Comparison of ENCODE assay signal across 8 cellular contexts in the genomic region with DNA sequence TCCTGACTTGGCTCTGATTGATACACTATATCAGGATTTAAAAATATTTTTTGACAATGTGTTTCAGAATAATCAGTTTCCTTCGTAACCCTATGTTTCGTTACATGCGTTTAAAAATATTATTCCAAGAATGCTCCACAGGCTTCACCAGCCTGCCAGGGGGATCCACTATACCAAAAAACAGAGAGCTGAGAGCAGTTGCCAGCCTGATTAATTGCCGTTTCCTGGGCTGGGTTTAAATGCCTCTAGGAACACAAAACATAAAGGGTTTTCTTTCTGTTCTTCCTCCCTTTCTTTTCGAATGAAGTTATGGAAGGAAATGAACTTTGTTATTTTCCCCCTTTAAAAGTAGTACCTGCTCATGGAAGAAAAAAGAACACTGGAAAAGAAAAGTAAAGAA. TPM values are rescaled to one million over a fixed set of nuclear protein-coding genes. Genes with fewer than 3 reads are reported as not detected.
DNase-seq lines count a peak whose midpoint lies in the region; ATAC-seq and TF ChIP-seq lines count a peak whose summit lies in the region.

No MANE protein-coding gene starts in this region.

- H3K27me3 ChIP-seq in adipocyte (replicated peaks; ENCODE audit: control insufficient read depth, insufficient read depth, low read length) = no peaks in the 10 kb centered on the region
- H3K27me3 ChIP-seq in liver (ENCODE audit: control insufficient read depth in 4 of 4, insufficient read depth in 4 of 4, low read length in 3 of 4) = no peaks in the 10 kb centered on the region
- no peaks in the 10 kb centered on the region for H3K27me3 ChIP-seq in thoracic aorta (replicated peaks; ENCODE audit: insufficient read depth)

- no peaks in the 10 kb centered on the region for H3K36me3 Mint-ChIP-seq in activated CD8-positive, alpha-beta memory T cell treated with anti-CD3 and anti-CD28 coated beads, Interleukin-2, amount 10 ng/mL, durations not matched to agents 7 days and 5 days

- CTCF ChIA-PET in activated CD8-positive, alpha-beta memory T cell treated with anti-CD3 and anti-CD28 coated beads, Interleukin-2, amount 10 ng/mL, durations not matched to agents 7 days and 5 days (lab: Charles Lee) = interaction anchor here (1.0 to 9.4 kb wide), 7 partner anchors 9 to 93 kb away, joined by 3 to 210 read pairs (median 18); no protein-coding TSS in a partner anchor

- no peaks in the 10 kb centered on the region for H3K27me3 Mint-ChIP-seq in activated CD8-positive, alpha-beta memory T cell treated with anti-CD3 and anti-CD28 coated beads, Interleukin-2, amount 10 ng/mL, durations not matched to agents 7 days and 5 days

- H3K9ac ChIP-seq in adipocyte (ENCODE audit: low read length) (peak overlapping the region; percentile 36), liver (ENCODE audit: low read depth in 1 of 2, low read length in 2 of 2) (peak overlapping the region in 1 of 2 donors; percentile 36)

- WGBS in liver = 75% methylated on average over 5 of the region's 5 CpGs

- H3K36me3 ChIP-seq in adipocyte (ENCODE audit: control insufficient read depth, insufficient read depth, low read length, severe bottlenecking) = no peaks in the 10 kb centered on the region
- H3K36me3 ChIP-seq in liver (ENCODE audit: control insufficient read depth in 4 of 4, insufficient read depth in 3 of 4, low read depth in 1 of 4, low read length in 3 of 4) = no peaks in the 10 kb centered on the region
- H3K36me3 ChIP-seq in thoracic aorta = no peaks in the 10 kb centered on the region

- H3K27ac Mint-ChIP-seq in activated CD8-positive, alpha-beta memory T cell treated with anti-CD3 and anti-CD28 coated beads, Interleukin-2, amount 10 ng/mL, durations not matched to agents 7 days and 5 days = peak overlapping the region; percentile 87

- TF ChIP-seq RAD21 in liver (IDR thresholded peaks at IDR 0.05) = no peak

- no peaks in the 10 kb centered on the region for H3K9me3 Mint-ChIP-seq in activated CD8-positive, alpha-beta memory T cell treated with anti-CD3 and anti-CD28 coated beads, Interleukin-2, amount 10 ng/mL, durations not matched to agents 7 days and 5 days (ENCODE audit: low read depth)

- TF ChIP-seq CTCF in liver (IDR thresholded peaks at IDR 0.05; ENCODE audit: low read depth, low read length, missing input control) (no peak), thoracic aorta (IDR thresholded peaks at IDR 0.05) (no peak)

- no peak for DNase-seq in activated CD8-positive, alpha-beta memory T cell treated with anti-CD3 and anti-CD28 coated beads, Interleukin-2, amount 10 ng/mL, durations not matched to agents 7 days and 5 days
- no peak for DNase-seq in activated CD8-positive, alpha-beta memory T cell treated with anti-CD3 and anti-CD28 coated beads, Interleukin-2, amount 50 U/mL, for 4 hours
- DNase-seq in adipocyte (ENCODE audit: low read depth) = no peak
- DNase-seq in thoracic aorta (ENCODE audit: low spot score) = no peak
- no peak for DNase-seq in GDM1 (lab: John Stamatoyannopoulos, UW)
- no peak for DNase-seq in NCI-H1048 (lab: John Stamatoyannopoulos, UW)
- no peak for DNase-seq in globus pallidus (ENCODE audit: low spot score)

- no peaks in the 10 kb centered on the region for H3K9me3 ChIP-seq in adipocyte (ENCODE audit: control insufficient read depth, low read length)
- H3K9me3 ChIP-seq in liver (ENCODE audit: control insufficient read depth in 4 of 4, low read length in 3 of 4) = no peaks in the 10 kb centered on the region
- H3K9me3 ChIP-seq in thoracic aorta = no peaks in the 10 kb centered on the region

- H3K27ac ChIP-seq in liver (ENCODE audit: low read depth in 1 of 2, low read length in 2 of 2) (peak overlapping the region; percentile 68 to 76), thoracic aorta (peak overlapping the region; percentile 82 to 91)

- no peak for ATAC-seq in activated CD8-positive, alpha-beta memory T cell treated with anti-CD3 and anti-CD28 coated beads, Interleukin-2, amount 10 ng/mL, durations not matched to agents 7 days and 5 days
- ATAC-seq in thoracic aorta (ENCODE audit: insufficient number of reproducible peaks, low FRiP score, low read depth) = no peak

- H3K4me1 ChIP-seq in adipocyte (ENCODE audit: control insufficient read depth, insufficient read depth, low read length) = peaks cover 49% of the 10 kb centered on the region
- H3K4me1 ChIP-seq in liver (ENCODE audit: control insufficient read depth in 4 of 4, insufficient read depth in 4 of 4, low read length in 3 of 4) = peaks cover 5 to 41% (median 25%) of the 10 kb centered on the region in 4 donors
- peaks cover 39 to 85% of the 10 kb centered on the region in 2 donors for H3K4me1 ChIP-seq in thoracic aorta (ENCODE audit: control insufficient read depth in 1 of 2, low read depth in 2 of 2)

- peak overlapping the region; percentile 75 for H3K4me3 Mint-ChIP-seq in activated CD8-positive, alpha-beta memory T cell treated with anti-CD3 and anti-CD28 coated beads, Interleukin-2, amount 10 ng/mL, durations not matched to agents 7 days and 5 days

- H3K4me1 Mint-ChIP-seq in activated CD8-positive, alpha-beta memory T cell treated with anti-CD3 and anti-CD28 coated beads, Interleukin-2, amount 10 ng/mL, durations not matched to agents 7 days and 5 days = peaks cover 44% of the 10 kb centered on the region

- no peak overlapping the region for H3K4me3 ChIP-seq in adipocyte (ENCODE audit: low read length)
- H3K4me3 ChIP-seq in liver (ENCODE audit: low read depth in 1 of 3, low read length in 3 of 3) = no peak overlapping the region
- H3K4me3 ChIP-seq in thoracic aorta = peak overlapping the region; percentile 63

TF ChIP-seq in liver, 16 proteins besides CTCF, POLR2A, EP300 and RAD21:
- no peak for TF ChIP-seq MAX (IDR thresholded peaks at IDR 0.05)
- no peak for TF ChIP-seq EGR1 (IDR thresholded peaks at IDR 0.05; ENCODE audit: low read depth in 2 of 2)
- TF ChIP-seq FOXA2 (IDR thresholded peaks at IDR 0.05) = no peak
- TF ChIP-seq FOXA1 (IDR thresholded peaks at IDR 0.05) = no peak
- TF ChIP-seq NR2F2 (IDR thresholded peaks at IDR 0.05) = no peak
- no peak for TF ChIP-seq REST (IDR thresholded peaks at IDR 0.05)
- TF ChIP-seq HNF4A (conservative IDR thresholded peaks at IDR 0.05) = no peak
- TF ChIP-seq GABPA (IDR thresholded peaks at IDR 0.05 in 1 of 2, conservative IDR thresholded peaks at IDR 0.05 in 1 of 2) = no peak
- TF ChIP-seq TAF1 (conservative IDR thresholded peaks at IDR 0.05) = no peak
- TF ChIP-seq ZBTB33 (IDR thresholded peaks at IDR 0.05) = no peak
- no peak for TF ChIP-seq RXRA (IDR thresholded peaks at IDR 0.05)
- TF ChIP-seq HNF4G (IDR thresholded peaks at IDR 0.05) = no peak
- no peak for TF ChIP-seq YY1 (IDR thresholded peaks at IDR 0.05)
- no peak for TF ChIP-seq ATF3 (IDR thresholded peaks at IDR 0.05)
- no peak for TF ChIP-seq SP1 (IDR thresholded peaks at IDR 0.05)

RNA-seq across cellular contexts. Expression of gene LRRFIP1, which starts 47.9 kb away (rescaled TPM):
- 100 to 1,000 TPM; 197 to 229 TPM for total RNA-seq in activated CD8-positive, alpha-beta memory T cell treated with anti-CD3 and anti-CD28 coated beads, Interleukin-2, amount 10 ng/mL, durations not matched to agents 7 days and 5 days
- 10 to 100 TPM; 13.3 to 56.1 TPM for total RNA-seq in liver
- 10 to 100 TPM; 26.6 to 51.6 TPM for polyA plus RNA-seq in liver
- total RNA-seq in thoracic aorta = 100 to 1,000 TPM; 196 to 244 TPM
